21 cellular contexts compared by ENCODE assay signal in the genomic region with DNA sequence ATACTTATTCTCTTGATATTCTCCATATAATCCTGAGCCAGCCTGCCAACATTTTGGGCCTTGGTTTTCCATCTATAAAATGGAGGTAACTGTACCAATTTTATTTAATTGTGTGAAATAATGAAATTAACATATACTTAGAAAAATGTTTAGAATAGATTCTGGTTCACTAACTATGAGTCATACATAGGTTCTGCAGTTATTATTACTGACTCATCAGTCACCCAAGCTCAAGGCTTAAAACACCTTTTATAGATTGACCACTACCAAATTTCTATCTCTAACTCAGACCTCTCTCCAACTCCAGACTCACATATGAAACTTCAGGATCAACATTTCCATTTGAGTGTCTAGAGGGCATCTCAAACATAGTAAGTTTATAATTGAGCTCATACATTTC.
DNase-seq lines count a peak whose midpoint lies in the region; ATAC-seq and TF ChIP-seq lines count a peak whose summit lies in the region.
"Had no signal": no experiment of that assay in that cellular context is flagged by ENCODE, and none has a peak within 500 bp of the region (broad histone marks: within the 10 kb centered on the region; RNA-seq: fewer than 3 reads in every experiment).

No MANE protein-coding gene starts in this region.

- H2AFZ ChIP-seq in ACC112 (ENCODE audit: low read length, unreplicated experiment), result peak overlapping the region; percentile 53
- no peak overlapping the region for H2AFZ ChIP-seq in HCT116 (ENCODE audit: low read depth, low read length, poor library complexity, severe bottlenecking)

- no peaks in the 10 kb centered on the region for H3K9me3 ChIP-seq in HCT116 (ENCODE audit: control insufficient read depth in 1 of 2, insufficient read depth in 1 of 2, low read depth in 1 of 2, low read length in 2 of 2)
- no peaks in the 10 kb centered on the region for H3K9me3 ChIP-seq in RWPE2 (ENCODE audit: severe bottlenecking)
- H3K9me3 ChIP-seq: BE2C had no signal

- TF ChIP-seq CTCF in HCT116 (IDR thresholded peaks at IDR 0.05 in 2 of 3, conservative IDR thresholded peaks at IDR 0.05 in 1 of 3; ENCODE audit: borderline replicate concordance in 1 of 3, insufficient read depth in 1 of 3, low read depth in 2 of 3, low read length in 2 of 3), result no peak
- no peak for TF ChIP-seq CTCF in RWPE2 (IDR thresholded peaks at IDR 0.05; ENCODE audit: poor library complexity, severe bottlenecking)
- TF ChIP-seq CTCF in epithelial cell of esophagus (IDR thresholded peaks at IDR 0.05; ENCODE audit: insufficient read depth, low read depth, low read length, missing control alignments), result no peak
- no peak for TF ChIP-seq CTCF in mesothelial cell of epicardium (IDR thresholded peaks at IDR 0.05; ENCODE audit: unreplicated experiment)

- no peak for TF ChIP-seq POLR2A in HCT116 (IDR thresholded peaks at IDR 0.05; ENCODE audit: borderline replicate concordance, extremely low read depth, insufficient read depth, insufficient read length)

- POLR2A ChIA-PET in HCT116 (lab: Charles Lee), result no interaction called here

- CTCF ChIA-PET in HCT116 (lab: Charles Lee), result no interaction called here

- H3K9me3 Mint-ChIP-seq in mesothelial cell of epicardium, result no peaks in the 10 kb centered on the region
- H3K9me3 Mint-ChIP-seq: IgD-negative memory B cell had no signal

- no peak overlapping the region for H3K4me3 Mint-ChIP-seq in mesothelial cell of epicardium
- H3K4me3 Mint-ChIP-seq: IgD-negative memory B cell had no signal

- RAD21 ChIA-PET in HCT116 (lab: Charles Lee; ENCODE audit: low non-redundant PET in 1 of 2, low total read pairs in 2 of 2, uncharacterized antibody in 2 of 2, unreplicated experiment in 2 of 2), result no interaction called here

- H3K36me3 ChIP-seq in ACC112 (ENCODE audit: insufficient read depth, low read length), result no peaks in the 10 kb centered on the region
- no peaks in the 10 kb centered on the region for H3K36me3 ChIP-seq in HCT116 (ENCODE audit: control insufficient read depth in 1 of 2, insufficient read depth in 2 of 2, low read length in 2 of 2)
- no peaks in the 10 kb centered on the region for H3K36me3 ChIP-seq in RWPE2 (ENCODE audit: low read depth)
- H3K36me3 ChIP-seq: BE2C had no signal

- no peak for ATAC-seq in HCT116
- ATAC-seq in RWPE2 (ENCODE audit: low read depth), result peak; percentile 43; the same call in 1 of the 3 replicates
- ATAC-seq: GM12878 had no signal

- H3K4me1 ChIP-seq in ACC112 (ENCODE audit: control insufficient read depth, insufficient read depth, low read length, unreplicated experiment), result peaks cover 59% of the 10 kb centered on the region
- H3K4me1 ChIP-seq in HCT116 (ENCODE audit: control insufficient read depth in 1 of 2, insufficient read depth in 2 of 2, low read length in 2 of 2), result peaks cover 31 to 48% of the 10 kb centered on the region in 2 experiments
- H3K4me1 ChIP-seq in RWPE2 (ENCODE audit: insufficient read depth, poor library complexity, severe bottlenecking), result peaks cover 32% of the 10 kb centered on the region
- H3K4me1 ChIP-seq: BE2C had no signal

- no TSS peak for BruUV-seq in HCT116 (replicated peaks; lab: Mats Ljungman, UMichigan)

- H3K27ac ChIP-seq in ACC112 (ENCODE audit: low read depth, low read length) (peak overlapping the region; percentile 94), HCT116 (ENCODE audit: low read depth, low read length) (no peak overlapping the region), RWPE2 (ENCODE audit: poor library complexity, severe bottlenecking) (peak overlapping the region; percentile 28)

- DNase-seq in HCT116 (ENCODE audit: low read depth, low spot score) (no peak), RWPE2 (ENCODE audit: low spot score) (no peak), epithelial cell of esophagus (ENCODE audit: low read depth) (peak; percentile 41), H4 (ENCODE audit: low spot score) (no peak), mesothelial cell of epicardium (ENCODE audit: low spot score in 2 of 2, unreplicated experiment in 2 of 2) (no peak), NCI-H146 (lab: John Stamatoyannopoulos, UW) (no peak)
- DNase-seq in activated CD4-positive, alpha-beta T cell treated with anti-CD3 and anti-CD28 coated beads for 48 hours, result no peak
- DNase-seq: BE2C, DMS79, Karpas-422, MG63, NCI-H1417 treated with DMSO at 0.1 percent for 48 hours, NCI-H187 treated with DMSO at 0.1 percent for 48 hours, NCI-H2227 treated with DMSO at 0.1 percent for 48 hours, NCI-H510A treated with DMSO at 0.1 percent for 48 hours, NCI-H748 treated with DMSO at 0.1 percent for 48 hours, Right ventricle myocardium superior, SW 1271 had no signal

- H3K4me2 ChIP-seq in HCT116 (ENCODE audit: low read length), result peak overlapping the region; percentile 26; the same call in 1 of the 2 replicates

- no peaks in the 10 kb centered on the region for H3K27me3 Mint-ChIP-seq in mesothelial cell of epicardium (ENCODE audit: low read depth)
- H3K27me3 Mint-ChIP-seq: IgD-negative memory B cell had no signal

- H4K20me1 ChIP-seq in HCT116 (ENCODE audit: insufficient read depth), result no peaks in the 10 kb centered on the region

- no peak overlapping the region for H3K9ac ChIP-seq in HCT116 (ENCODE audit: low read length)

- H3K27me3 ChIP-seq in ACC112 (ENCODE audit: insufficient read depth, low read length) (no peaks in the 10 kb centered on the region), HCT116 (ENCODE audit: insufficient read depth, low read length) (no peaks in the 10 kb centered on the region), RWPE2 (ENCODE audit: insufficient read depth, poor library complexity, severe bottlenecking) (no peaks in the 10 kb centered on the region)
- H3K27me3 ChIP-seq: BE2C, MG63 had no signal

- H3K79me2 ChIP-seq in ACC112 (ENCODE audit: control insufficient read depth, insufficient read depth, low read length, unreplicated experiment), result no peaks in the 10 kb centered on the region
- peaks cover 50% of the 10 kb centered on the region for H3K79me2 ChIP-seq in HCT116 (ENCODE audit: insufficient read depth, low read length)

- H3K36me3 Mint-ChIP-seq in mesothelial cell of epicardium, result no peaks in the 10 kb centered on the region
- H3K36me3 Mint-ChIP-seq: IgD-negative memory B cell had no signal

- H3K27ac Mint-ChIP-seq in mesothelial cell of epicardium, result no peak overlapping the region
- H3K27ac Mint-ChIP-seq: IgD-negative memory B cell had no signal

- no peaks in the 10 kb centered on the region for H3K9me2 ChIP-seq in HCT116 (ENCODE audit: insufficient read depth)

- intact Hi-C loops in HCT116 (cut with micrococcal nuclease), result no loop called here

- no peak overlapping the region for H3K4me3 ChIP-seq in ACC112 (ENCODE audit: low read depth, low read length)
- H3K4me3 ChIP-seq in HCT116 (replicated peaks in 1 of 2; ENCODE audit: low read depth in 1 of 2, low read length in 2 of 2), result no peak overlapping the region
- H3K4me3 ChIP-seq in RWPE2 (ENCODE audit: severe bottlenecking), result no peak overlapping the region
- H3K4me3 ChIP-seq in epithelial cell of esophagus (ENCODE audit: low read length), result no peak overlapping the region
- H3K4me3 ChIP-seq: GM12878, MG63 had no signal

- H3K4me1 Mint-ChIP-seq in mesothelial cell of epicardium, result peaks cover 27% of the 10 kb centered on the region

- no peak for TF ChIP-seq RAD21 in HCT116 (IDR thresholded peaks at IDR 0.05; ENCODE audit: low read depth)

TF ChIP-seq in HCT116, 20 proteins besides CTCF, POLR2A, EP300 and RAD21:
- TF ChIP-seq EGR1 (IDR thresholded peaks at IDR 0.05; ENCODE audit: low read depth) (no peak), ELF1 (IDR thresholded peaks at IDR 0.05; ENCODE audit: borderline replicate concordance, low read depth) (no peak), JUND (IDR thresholded peaks at IDR 0.05) (peak; percentile 42; the same call in 1 of the 2 replicates)
TF ChIP-seq in HCT116: peak in this region for 1.
